ENCODE assay signal across 16 cellular contexts in the genomic region with DNA sequence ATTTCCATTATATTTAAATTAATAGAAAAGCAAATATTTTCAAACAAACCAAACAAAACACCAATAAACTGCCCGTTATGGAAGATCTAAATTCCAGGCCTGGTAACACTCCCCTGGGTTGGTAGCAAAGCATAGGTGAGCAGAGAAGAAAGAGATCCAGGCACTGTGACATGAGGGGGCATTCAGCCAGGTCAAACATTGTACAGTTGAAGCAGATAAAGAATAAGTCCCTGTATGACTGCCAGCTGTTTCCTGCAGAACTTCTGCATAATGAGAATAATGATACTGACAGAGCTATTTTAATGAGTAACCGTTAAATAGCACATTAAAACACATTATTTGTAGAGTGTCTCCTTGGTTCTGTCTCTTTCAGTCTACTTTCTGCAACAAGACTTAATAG. TPM values are rescaled to one million over a fixed set of nuclear protein-coding genes. Genes with fewer than 3 reads are reported as not detected.
DNase-seq lines count a peak whose midpoint lies in the region; ATAC-seq and TF ChIP-seq lines count a peak whose summit lies in the region.
"Had no signal": no experiment of that assay in that cellular context is flagged by ENCODE, and none has a peak within 500 bp of the region (broad histone marks: within the 10 kb centered on the region; RNA-seq: fewer than 3 reads in every experiment).

No MANE protein-coding gene starts in this region.

- peaks cover 50% of the 10 kb centered on the region for H3K4me1 ChIP-seq in BLaER1
- H3K4me1 ChIP-seq in CD4-positive, alpha-beta memory T cell (ENCODE audit: insufficient read depth, low read length), result peaks cover 70% of the 10 kb centered on the region
- H3K4me1 ChIP-seq: tibial nerve had no signal

- peaks cover 66 to 83% of the 10 kb centered on the region in 2 donors for H3K36me3 Mint-ChIP-seq in CD4-positive, alpha-beta memory T cell
- peaks cover 71% of the 10 kb centered on the region for H3K36me3 Mint-ChIP-seq in effector memory CD8-positive, alpha-beta T cell (ENCODE audit: insufficient read depth)
- peaks cover 18% of the 10 kb centered on the region for H3K36me3 Mint-ChIP-seq in mesothelial cell of epicardium

- H3K4me1 Mint-ChIP-seq in CD4-positive, alpha-beta memory T cell, result peaks cover 54 to 90% (median 67%) of the 10 kb centered on the region in 4 donors
- H3K4me1 Mint-ChIP-seq in effector memory CD8-positive, alpha-beta T cell (ENCODE audit: low read depth in 2 of 2), result peaks cover 30 to 56% of the 10 kb centered on the region in 2 donors
- peaks cover 3% of the 10 kb centered on the region for H3K4me1 Mint-ChIP-seq in mesothelial cell of epicardium

- H4K20me1 ChIP-seq in BLaER1, result peaks cover 97% of the 10 kb centered on the region

- CTCF ChIA-PET in CD4-positive, alpha-beta memory T cell (lab: Charles Lee; ENCODE audit: partially characterized antibody), result interaction anchor here (1.0 to 1.7 kb wide), 4 partner anchors 9 to 108 kb away, joined by 3 to 4 read pairs (median 4); no protein-coding TSS in a partner anchor

- intact Hi-C loops in CD4-positive, alpha-beta memory T cell (cut with micrococcal nuclease), result no loop called here

- ATAC-seq in effector memory CD8-positive, alpha-beta T cell (replicated peaks), result no peak
- no peak for ATAC-seq in GM18867 (IDR thresholded peaks at IDR 0.05; ENCODE audit: unreplicated experiment)
- ATAC-seq: HepG2 had no signal

- POLR2A ChIA-PET in CD4-positive, alpha-beta memory T cell (lab: Charles Lee; ENCODE audit: partially characterized antibody), result interaction anchor here (1.3 to 2.9 kb wide), 4 partner anchors 9 to 36 kb away, joined by 3 to 13 read pairs (median 4); a partner anchor contains a TSS

- no peaks in the 10 kb centered on the region for H3K9me3 ChIP-seq in BLaER1
- H3K9me3 ChIP-seq in CD4-positive, alpha-beta memory T cell (ENCODE audit: control insufficient read depth in 1 of 2, low read length in 2 of 2), result no peaks in the 10 kb centered on the region
- H3K9me3 ChIP-seq: tibial nerve had no signal

- H3K27me3 Mint-ChIP-seq in CD4-positive, alpha-beta memory T cell, result no peaks in the 10 kb centered on the region
- no peaks in the 10 kb centered on the region for H3K27me3 Mint-ChIP-seq in effector memory CD8-positive, alpha-beta T cell
- H3K27me3 Mint-ChIP-seq in mesothelial cell of epicardium (ENCODE audit: low read depth), result no peaks in the 10 kb centered on the region

- DNase-seq in CD4-positive, alpha-beta memory T cell, result no peak
- DNase-seq in NCI-H2196 treated with DMSO at 0.1 percent for 48 hours (lab: John Stamatoyannopoulos, UW; ENCODE audit: unreplicated experiment) (peak; percentile 18), mesothelial cell of epicardium (ENCODE audit: low spot score in 2 of 2, unreplicated experiment in 2 of 2) (no peak), AG08396 (ENCODE audit: low spot score) (no peak)
- no peak for DNase-seq in effector memory CD8-positive, alpha-beta T cell
- DNase-seq: activated CD8-positive, alpha-beta memory T cell treated with anti-CD3 and anti-CD28 coated beads, Interleukin-2, amount 50 U/mL, for 4 hours; HFFc6; kidney; stimulated activated CD4-positive, alpha-beta T cell treated with anti-CD3 and anti-CD28 coated beads, Interleukin-4, amount 100 ng/mL, for 24 hours; T-helper 2 cell had no signal

- H3K9me3 Mint-ChIP-seq in CD4-positive, alpha-beta memory T cell, result no peaks in the 10 kb centered on the region
- H3K9me3 Mint-ChIP-seq in effector memory CD8-positive, alpha-beta T cell, result no peaks in the 10 kb centered on the region
- no peaks in the 10 kb centered on the region for H3K9me3 Mint-ChIP-seq in mesothelial cell of epicardium
- H3K9me3 Mint-ChIP-seq: HFFc6 had no signal

- peak overlapping the region in 2 of 8 donors; percentile 8 to 52 for H3K4me3 Mint-ChIP-seq in CD4-positive, alpha-beta memory T cell
- no peak overlapping the region for H3K4me3 Mint-ChIP-seq in effector memory CD8-positive, alpha-beta T cell
- H3K4me3 Mint-ChIP-seq in mesothelial cell of epicardium, result no peak overlapping the region
- H3K4me3 Mint-ChIP-seq: HFFc6 had no signal

- H3K27ac Mint-ChIP-seq in CD4-positive, alpha-beta memory T cell, result peak overlapping the region; percentile 14 to 82 (median 74)
- peak overlapping the region; percentile 3 to 74 for H3K27ac Mint-ChIP-seq in effector memory CD8-positive, alpha-beta T cell
- no peak overlapping the region for H3K27ac Mint-ChIP-seq in mesothelial cell of epicardium
- H3K27ac Mint-ChIP-seq: HFFc6 had no signal

- no peak for TF ChIP-seq CTCF in mesothelial cell of epicardium (IDR thresholded peaks at IDR 0.05; ENCODE audit: unreplicated experiment)

- H3K4me3 ChIP-seq in BLaER1, result no peak overlapping the region
- H3K4me3 ChIP-seq in CD4-positive, alpha-beta memory T cell (ENCODE audit: low read length in 2 of 2), result no peak overlapping the region
- H3K4me3 ChIP-seq: tibial nerve had no signal

- peak overlapping the region; percentile 25; the same call in 1 of the 2 replicates for H3K27ac ChIP-seq in BLaER1
- H3K27ac ChIP-seq in CD4-positive, alpha-beta memory T cell (ENCODE audit: low read depth, low read length), result no peak overlapping the region
- H3K27ac ChIP-seq: C4-2B, RWPE1, tibial nerve had no signal

- peaks cover 94% of the 10 kb centered on the region for H3K36me3 ChIP-seq in BLaER1
- peaks cover 11% of the 10 kb centered on the region for H3K36me3 ChIP-seq in CD4-positive, alpha-beta memory T cell (ENCODE audit: insufficient read depth, low read length)
- H3K36me3 ChIP-seq: tibial nerve had no signal

- H3K9ac ChIP-seq in BLaER1, result no peak overlapping the region

- H3K4me2 ChIP-seq in BLaER1, result peak overlapping the region; percentile 72

- no peaks in the 10 kb centered on the region for H3K27me3 ChIP-seq in BLaER1
- no peaks in the 10 kb centered on the region for H3K27me3 ChIP-seq in CD4-positive, alpha-beta memory T cell (ENCODE audit: insufficient read depth, low read length)
- H3K27me3 ChIP-seq: tibial nerve had no signal

RNA-seq across cellular contexts. Expression of a gene that starts 35.4 kb away (rescaled TPM):
- 100 to 1,000 TPM; 265 to 272 TPM for total RNA-seq in CD4-positive, alpha-beta memory T cell
- polyA plus RNA-seq in CD4-positive, alpha-beta memory T cell, result 100 to 1,000 TPM; 230 to 307 TPM
- 114 to 116 TPM (median 114 TPM) in 3 replicates for total RNA-seq in mesothelial cell of epicardium
